Comparison of ENCODE assay signal across 1 cellular context in the genomic region with DNA sequence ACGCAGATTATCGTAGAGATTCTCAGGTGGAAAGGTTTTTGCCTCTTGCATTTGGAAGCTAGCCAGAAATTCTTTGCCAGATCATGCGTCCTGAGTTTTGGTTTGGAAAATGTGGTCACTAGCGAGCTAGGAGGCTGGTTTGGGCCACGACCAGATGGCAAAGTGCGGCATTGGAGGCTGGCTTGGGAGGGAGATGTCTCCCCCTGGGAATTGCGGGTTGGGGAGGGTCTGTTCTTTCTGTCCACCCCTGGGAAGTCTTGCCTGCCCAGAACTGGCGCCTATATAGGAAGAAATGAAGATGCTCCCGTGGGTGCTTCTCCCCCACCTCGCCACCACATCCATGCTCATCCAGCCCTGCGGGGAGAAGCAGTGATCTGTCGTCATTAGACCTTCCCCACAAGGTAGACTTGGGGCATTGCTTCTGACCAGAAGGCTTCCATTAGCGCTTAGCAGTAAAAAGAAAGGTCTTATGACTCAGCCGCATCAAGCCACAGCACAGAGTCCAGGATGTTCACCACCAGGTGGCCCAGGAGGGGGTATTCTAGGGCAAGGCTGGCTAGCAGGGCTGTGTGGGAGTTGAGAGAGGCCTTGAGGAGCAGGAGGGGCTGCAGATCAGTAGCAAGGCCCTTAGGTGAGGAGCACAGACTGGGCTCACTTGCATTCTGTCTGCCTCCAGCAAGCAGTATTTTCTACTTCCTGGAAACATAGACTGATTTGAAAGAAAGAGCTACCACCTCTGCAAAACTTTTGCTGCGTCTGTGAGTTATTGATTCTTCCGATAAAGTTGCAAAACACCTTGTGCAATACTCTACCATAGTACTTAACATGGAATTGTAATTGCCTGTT.
TF ChIP-seq lines count a peak whose summit lies in the region.

No MANE protein-coding gene starts in this region.

TF ChIP-seq in GM12878, 131 proteins besides CTCF, POLR2A, EP300 and RAD21 (continued from another document and continues in another):
- TF ChIP-seq, protein P1, sequence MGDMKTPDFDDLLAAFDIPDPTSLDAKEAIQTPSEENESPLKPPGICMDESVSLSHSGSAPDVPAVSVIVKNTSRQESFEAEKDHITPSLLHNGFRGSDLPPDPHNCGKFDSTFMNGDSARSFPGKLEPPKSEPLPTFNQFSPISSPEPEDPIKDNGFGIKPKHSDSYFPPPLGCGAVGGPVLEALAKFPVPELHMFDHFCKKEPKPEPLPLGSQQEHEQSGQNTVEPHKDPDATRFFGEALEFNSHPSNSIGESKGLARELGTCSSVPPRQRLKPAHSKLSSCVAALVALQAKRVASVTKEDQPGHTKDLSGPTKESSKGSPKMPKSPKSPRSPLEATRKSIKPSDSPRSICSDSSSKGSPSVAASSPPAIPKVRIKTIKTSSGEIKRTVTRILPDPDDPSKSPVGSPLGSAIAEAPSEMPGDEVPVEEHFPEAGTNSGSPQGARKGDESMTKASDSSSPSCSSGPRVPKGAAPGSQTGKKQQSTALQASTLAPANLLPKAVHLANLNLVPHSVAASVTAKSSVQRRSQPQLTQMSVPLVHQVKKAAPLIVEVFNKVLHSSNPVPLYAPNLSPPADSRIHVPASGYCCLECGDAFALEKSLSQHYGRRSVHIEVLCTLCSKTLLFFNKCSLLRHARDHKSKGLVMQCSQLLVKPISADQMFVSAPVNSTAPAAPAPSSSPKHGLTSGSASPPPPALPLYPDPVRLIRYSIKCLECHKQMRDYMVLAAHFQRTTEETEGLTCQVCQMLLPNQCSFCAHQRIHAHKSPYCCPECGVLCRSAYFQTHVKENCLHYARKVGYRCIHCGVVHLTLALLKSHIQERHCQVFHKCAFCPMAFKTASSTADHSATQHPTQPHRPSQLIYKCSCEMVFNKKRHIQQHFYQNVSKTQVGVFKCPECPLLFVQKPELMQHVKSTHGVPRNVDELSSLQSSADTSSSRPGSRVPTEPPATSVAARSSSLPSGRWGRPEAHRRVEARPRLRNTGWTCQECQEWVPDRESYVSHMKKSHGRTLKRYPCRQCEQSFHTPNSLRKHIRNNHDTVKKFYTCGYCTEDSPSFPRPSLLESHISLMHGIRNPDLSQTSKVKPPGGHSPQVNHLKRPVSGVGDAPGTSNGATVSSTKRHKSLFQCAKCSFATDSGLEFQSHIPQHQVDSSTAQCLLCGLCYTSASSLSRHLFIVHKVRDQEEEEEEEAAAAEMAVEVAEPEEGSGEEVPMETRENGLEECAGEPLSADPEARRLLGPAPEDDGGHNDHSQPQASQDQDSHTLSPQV (IDR thresholded peaks at IDR 0.05): no peak
- TF ChIP-seq E2F8 (IDR thresholded peaks at IDR 0.05; ENCODE audit: low read depth, partially characterized antibody) (no peak), FOXK2 (IDR thresholded peaks at IDR 0.05) (no peak), NRF1 (conservative IDR thresholded peaks at IDR 0.05; ENCODE audit: low read depth, low read length) (no peak), ZBTB40 (IDR thresholded peaks at IDR 0.05; ENCODE audit: borderline replicate concordance) (peak; percentile 70), CHD4 (IDR thresholded peaks at IDR 0.05) (no peak), MLLT1 (IDR thresholded peaks at IDR 0.05) (0 out of 2 replicates have a peak, but pooled peaks have one; percentile 3), RBBP5 (conservative IDR thresholded peaks at IDR 0.05) (no peak), ZNF24 (IDR thresholded peaks at IDR 0.05) (peak; percentile 52; the same call in 1 of the 2 replicates), IKZF1 (conservative IDR thresholded peaks at IDR 0.05) (peak; percentile 81), NBN (IDR thresholded peaks at IDR 0.05) (peak; percentile 83), ZSCAN29 (IDR thresholded peaks at IDR 0.05) (no peak), CBFB (IDR thresholded peaks at IDR 0.05; ENCODE audit: low read depth) (peak; percentile 56; the same call in 1 of the 2 replicates), SMC3 (IDR thresholded peaks at IDR 0.05; ENCODE audit: borderline replicate concordance, low read length) (peak; percentile 88), BRCA1 (IDR thresholded peaks at IDR 0.05; ENCODE audit: low read depth, low read length) (no peak), CEBPB (IDR thresholded peaks at IDR 0.05; ENCODE audit: borderline replicate concordance in 1 of 2, low read depth in 2 of 2, low read length in 2 of 2) (no peak), CHD2 (IDR thresholded peaks at IDR 0.05; ENCODE audit: borderline replicate concordance, low read depth, low read length) (no peak; the same call in 1 of the 2 replicates), JUND (IDR thresholded peaks at IDR 0.05; ENCODE audit: low read depth, low read length) (0 out of 2 replicates have a peak, but pooled peaks have one; percentile 21), SMAD5 (IDR thresholded peaks at IDR 0.05; ENCODE audit: low read depth) (no peak), BCL3 (IDR thresholded peaks at IDR 0.05; ENCODE audit: borderline replicate concordance, insufficient read depth, low read depth, low read length, poor library complexity, severe bottlenecking) (peak; percentile 56), MYC (IDR thresholded peaks at IDR 0.05; ENCODE audit: insufficient read depth, insufficient read length, insufficient replicate concordance, low read length, severe bottlenecking) (no peak), ZBTB11 (CRISPR knock-in tag; IDR thresholded peaks at IDR 0.05) (no peak), MEF2B (IDR thresholded peaks at IDR 0.05; ENCODE audit: partially characterized antibody, poor library complexity, severe bottlenecking) (peak; percentile 67), IRF4 (IDR thresholded peaks at IDR 0.05; ENCODE audit: low read depth, low read length) (peak; percentile 42; the same call in 1 of the 2 replicates), BHLHE40 (IDR thresholded peaks at IDR 0.05; ENCODE audit: borderline replicate concordance in 1 of 2, low read depth in 2 of 2, low read length in 1 of 2) (peak in 1 of 2 experiments; percentile 36; a peak in 2 of 4 replicates), STAT3 (IDR thresholded peaks at IDR 0.05; ENCODE audit: low read depth, low read length) (no peak), POLR2AphosphoS2 (IDR thresholded peaks at IDR 0.05; ENCODE audit: low read depth, low read length) (no peak), MEF2A (IDR thresholded peaks at IDR 0.05; ENCODE audit: insufficient read depth, low read depth, low read length) (0 out of 2 replicates have a peak, but pooled peaks have one; percentile 43), ZNF207 (IDR thresholded peaks at IDR 0.05; ENCODE audit: borderline replicate concordance) (peak; percentile 54; the same call in 1 of the 2 replicates), CHD1 (IDR thresholded peaks at IDR 0.05; ENCODE audit: low read depth, low read length) (no peak), CBX5 (IDR thresholded peaks at IDR 0.05; ENCODE audit: low read depth) (no peak), FOXM1 (IDR thresholded peaks at IDR 0.05; ENCODE audit: low read depth, low read length) (no peak), TAF1 (IDR thresholded peaks at IDR 0.05; ENCODE audit: borderline replicate concordance, low read depth, low read length) (0 out of 2 replicates have a peak, but pooled peaks have one; percentile 27), ZBED1 (IDR thresholded peaks at IDR 0.05; ENCODE audit: borderline replicate concordance) (peak; percentile 18; the same call in 1 of the 2 replicates), PML (IDR thresholded peaks at IDR 0.05; ENCODE audit: low read length) (no peak), MTA2 (IDR thresholded peaks at IDR 0.05; ENCODE audit: low read depth) (peak; percentile 56), CREB1 (IDR thresholded peaks at IDR 0.05; ENCODE audit: low read depth) (no peak), HDAC2 (IDR thresholded peaks at IDR 0.05) (no peak)
- TF ChIP-seq, protein P2, sequence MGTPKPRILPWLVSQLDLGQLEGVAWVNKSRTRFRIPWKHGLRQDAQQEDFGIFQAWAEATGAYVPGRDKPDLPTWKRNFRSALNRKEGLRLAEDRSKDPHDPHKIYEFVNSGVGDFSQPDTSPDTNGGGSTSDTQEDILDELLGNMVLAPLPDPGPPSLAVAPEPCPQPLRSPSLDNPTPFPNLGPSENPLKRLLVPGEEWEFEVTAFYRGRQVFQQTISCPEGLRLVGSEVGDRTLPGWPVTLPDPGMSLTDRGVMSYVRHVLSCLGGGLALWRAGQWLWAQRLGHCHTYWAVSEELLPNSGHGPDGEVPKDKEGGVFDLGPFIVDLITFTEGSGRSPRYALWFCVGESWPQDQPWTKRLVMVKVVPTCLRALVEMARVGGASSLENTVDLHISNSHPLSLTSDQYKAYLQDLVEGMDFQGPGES (IDR thresholded peaks at IDR 0.05): no peak
